ENCODE assay signal across 9 cellular contexts in the genomic region with DNA sequence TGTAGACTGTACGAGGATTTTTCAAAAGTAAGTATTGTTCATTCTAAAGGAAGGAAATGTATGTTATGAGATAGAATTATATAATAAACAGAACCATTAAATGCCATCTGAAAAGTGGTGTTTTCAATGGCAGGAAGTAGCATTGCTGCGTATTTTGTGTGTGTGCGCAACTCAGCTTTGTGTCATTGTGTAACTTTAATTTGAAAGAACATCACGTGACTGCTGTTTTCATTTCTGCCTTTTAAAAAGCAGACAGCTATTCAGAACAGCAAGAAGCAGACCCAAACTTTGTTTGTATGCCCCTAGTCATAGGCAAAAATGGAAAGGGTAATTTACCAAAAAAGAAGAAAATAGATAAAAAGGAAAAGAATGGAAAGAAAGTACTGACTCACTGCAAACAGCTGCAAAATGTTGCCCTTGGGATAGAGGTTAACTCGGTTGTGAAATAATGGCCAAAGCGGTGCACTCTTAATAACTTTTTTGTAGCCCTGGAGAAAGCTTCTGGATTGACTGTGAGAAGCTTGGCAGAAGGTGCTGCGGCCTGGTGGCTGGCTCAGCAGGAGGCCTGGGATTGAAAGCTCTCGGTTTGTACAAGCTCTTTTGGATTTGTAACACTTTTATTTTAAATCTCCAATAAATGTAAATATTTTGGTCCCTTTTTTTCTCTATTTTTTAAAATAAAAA.
DNase-seq lines count a peak whose midpoint lies in the region; ATAC-seq and TF ChIP-seq lines count a peak whose summit lies in the region.
"Had no signal": no experiment of that assay in that cellular context is flagged by ENCODE, and none has a peak within 500 bp of the region (broad histone marks: within the 10 kb centered on the region; RNA-seq: fewer than 3 reads in every experiment).

No MANE protein-coding gene starts in this region.

- CTCF ChIA-PET in AG04450 (lab: Charles Lee) = no interaction called here

- H3K4me1 Mint-ChIP-seq in activated naive CD8-positive, alpha-beta T cell treated with anti-CD3 and anti-CD28 coated beads, Interleukin-2, amount 50 U/mL, for 24 hours = no peaks in the 10 kb centered on the region

- DNase-seq in AG04450 (ENCODE audit: low read depth, low spot score) (no peak), MG63 (peak; percentile 49), cerebellum (ENCODE audit: low spot score) (peak; percentile 58), left lung (no peak), NCI-H226 (no peak)
- no peak for DNase-seq in activated naive CD8-positive, alpha-beta T cell treated with anti-CD3 and anti-CD28 coated beads, Interleukin-2, amount 50 U/mL, for 24 hours
- DNase-seq: activated CD8-positive, alpha-beta memory T cell treated with anti-CD3 and anti-CD28 coated beads for 24 hours had no signal

- ATAC-seq in left lung = peak; percentile 62
- no peak for ATAC-seq in GM21367 (IDR thresholded peaks at IDR 0.05; ENCODE audit: unreplicated experiment)
- ATAC-seq in activated naive CD8-positive, alpha-beta T cell treated with anti-CD3 and anti-CD28 coated beads, Interleukin-2, amount 50 U/mL, for 24 hours = no peak
- ATAC-seq in HG03175 (IDR thresholded peaks at IDR 0.05; ENCODE audit: unreplicated experiment) = no peak

- no peaks in the 10 kb centered on the region for H3K27me3 Mint-ChIP-seq in activated naive CD8-positive, alpha-beta T cell treated with anti-CD3 and anti-CD28 coated beads, Interleukin-2, amount 50 U/mL, for 24 hours

- H3K36me3 ChIP-seq in MG63 (no peaks in the 10 kb centered on the region), left lung (no peaks in the 10 kb centered on the region)

- POLR2A ChIA-PET in AG04450 (lab: Yijun Ruan, JAX) = no interaction called here

- H3K36me3 Mint-ChIP-seq in activated naive CD8-positive, alpha-beta T cell treated with anti-CD3 and anti-CD28 coated beads, Interleukin-2, amount 50 U/mL, for 24 hours (ENCODE audit: low read depth) = no peaks in the 10 kb centered on the region

- H3K9me3 ChIP-seq in AG04450 (ENCODE audit: control insufficient read depth, insufficient read depth, low read length) (no peaks in the 10 kb centered on the region), MG63 (no peaks in the 10 kb centered on the region), left lung (no peaks in the 10 kb centered on the region)

- H3K27ac ChIP-seq in AG04450 (ENCODE audit: low read depth, low read length) = no peak overlapping the region
- peak overlapping the region in 1 of 2 donors; percentile 48 for H3K27ac ChIP-seq in left lung

- H3K27me3 ChIP-seq in AG04450 (ENCODE audit: control insufficient read depth, insufficient read depth, low read length) (no peaks in the 10 kb centered on the region), MG63 (no peaks in the 10 kb centered on the region), left lung (no peaks in the 10 kb centered on the region)

- H3K4me3 Mint-ChIP-seq in activated naive CD8-positive, alpha-beta T cell treated with anti-CD3 and anti-CD28 coated beads, Interleukin-2, amount 50 U/mL, for 24 hours = no peak overlapping the region

- intact Hi-C loops in left lung (cut with DNase I) = no loop called here

- no peaks in the 10 kb centered on the region for H3K9me3 Mint-ChIP-seq in activated naive CD8-positive, alpha-beta T cell treated with anti-CD3 and anti-CD28 coated beads, Interleukin-2, amount 50 U/mL, for 24 hours

- H3K27ac Mint-ChIP-seq in activated naive CD8-positive, alpha-beta T cell treated with anti-CD3 and anti-CD28 coated beads, Interleukin-2, amount 50 U/mL, for 24 hours = no peak overlapping the region

- H3K4me3 ChIP-seq in AG04450 (ENCODE audit: low read depth, low read length) (no peak overlapping the region), MG63 (no peak overlapping the region), left lung (no peak overlapping the region)

- peaks cover 8 to 46% of the 10 kb centered on the region in 2 donors for H3K4me1 ChIP-seq in left lung

- peak; percentile 28; the same call in 1 of the 2 replicates for TF ChIP-seq CTCF in AG04450 (IDR thresholded peaks at IDR 0.05; ENCODE audit: low read depth, low read length)
- TF ChIP-seq CTCF in left lung (IDR thresholded peaks at IDR 0.05) = no peak

Comparison
In these comparisons a context has a peak if more than half of its experiments do, and no peak if none do; other contexts are left out.
1. DNase-seq: peak in MG63 (single experiment) and cerebellum (single experiment); none in AG04450 (single experiment), left lung (0 of 2), NCI-H226 (single experiment) and activated naive CD8-positive, alpha-beta T cell treated with anti-CD3 and anti-CD28 coated beads, Interleukin-2, amount 50 U/mL, for 24 hours (single experiment).